Comparison of ENCODE assay signal across 8 cellular contexts in the genomic region with DNA sequence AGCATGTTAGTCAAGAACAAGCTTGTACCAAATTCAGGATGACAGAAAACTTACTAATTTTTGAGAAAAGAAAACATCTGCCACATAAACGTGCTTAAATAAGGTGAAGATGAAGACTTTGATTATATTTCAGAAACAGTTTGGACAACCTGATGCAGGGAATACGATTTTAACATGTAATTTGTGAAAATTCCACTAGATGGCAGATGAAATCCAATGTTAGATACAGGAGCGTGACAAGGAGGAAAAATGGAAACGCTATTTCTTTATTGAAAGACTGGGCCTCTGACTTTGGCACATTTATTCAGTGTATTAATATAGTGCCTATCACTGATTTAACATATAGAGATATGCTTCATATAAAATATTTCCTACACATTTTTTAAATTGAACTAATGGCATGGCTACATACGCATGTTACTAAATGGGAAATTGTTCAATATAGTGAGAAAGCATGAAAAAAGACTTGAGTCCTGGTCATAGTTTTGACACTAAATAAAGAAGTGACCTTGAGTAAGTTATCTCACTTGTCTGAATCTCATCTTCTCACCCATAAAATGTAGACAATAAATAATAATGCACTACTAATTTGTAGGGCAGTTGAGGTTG.
A peak's percentile ranks its signal among the peaks of the same experiment; 100 is the strongest.
DNase-seq lines count a peak whose midpoint lies in the region; ATAC-seq, FAIRE-seq and TF ChIP-seq lines count a peak whose summit lies in the region.

No MANE protein-coding gene starts in this region.

- ATAC-seq in GM21619 (IDR thresholded peaks at IDR 0.05; ENCODE audit: unreplicated experiment) (peak; percentile 86), pancreas (peak; percentile 68 to 87 (median 84))

- H3K9me3 ChIP-seq in Loucy (ENCODE audit: insufficient read depth, low read depth, low read length) (no peaks in the 10 kb centered on the region), pancreas (no peaks in the 10 kb centered on the region)

- TF ChIP-seq CTCF in Loucy (conservative IDR thresholded peaks at IDR 0.05; ENCODE audit: low read length), result peak; percentile 83
- peak; percentile 57 for TF ChIP-seq CTCF in fibroblast of mammary gland (conservative IDR thresholded peaks at IDR 0.05; ENCODE audit: control insufficient read depth, insufficient read depth, low read depth, low read length)
- TF ChIP-seq CTCF in pancreas (IDR thresholded peaks at IDR 0.05), result peak; percentile 31 to 57 (median 52)

- peak; percentile 28 for DNase-seq in Daoy (ENCODE audit: low read depth)
- peak; percentile 61 for DNase-seq in RPMI7951 (ENCODE audit: low read depth)
- peak; percentile 69 for DNase-seq in fibroblast of mammary gland (ENCODE audit: low read depth)
- DNase-seq in pancreas, result no peak
- no peak for DNase-seq in activated gamma-delta T cell (lab: John Stamatoyannopoulos, UW)
- no peak for DNase-seq in T1000 (lab: John Stamatoyannopoulos, UW)

- H3K36me3 ChIP-seq in Loucy (ENCODE audit: insufficient read depth, low read length) (no peaks in the 10 kb centered on the region), pancreas (no peaks in the 10 kb centered on the region)

- no peaks in the 10 kb centered on the region for H4K20me1 ChIP-seq in Loucy (ENCODE audit: insufficient read depth, low read length, poor library complexity, severe bottlenecking)

- H3K4me2 ChIP-seq in Loucy (ENCODE audit: low read depth, low read length, poor library complexity, severe bottlenecking), result no peak overlapping the region

- H3K27me3 ChIP-seq in Loucy (ENCODE audit: insufficient read depth, low read length, poor library complexity, severe bottlenecking) (no peaks in the 10 kb centered on the region), pancreas (peaks cover 0 to 3% (median 0%) of the 10 kb centered on the region in 4 donors)

- H3K4me3 ChIP-seq in Loucy (ENCODE audit: low read length, poor library complexity, severe bottlenecking), result no peak overlapping the region
- no peak overlapping the region for H3K4me3 ChIP-seq in fibroblast of mammary gland (ENCODE audit: control insufficient read depth, low read depth, low read length)
- H3K4me3 ChIP-seq in pancreas, result no peak overlapping the region

- H3F3A ChIP-seq in Loucy (ENCODE audit: low read depth), result no peaks in the 10 kb centered on the region

- H3K9ac ChIP-seq in Loucy (ENCODE audit: low read depth, low read length, poor library complexity, severe bottlenecking), result no peak overlapping the region

- no peak overlapping the region for H3K27ac ChIP-seq in pancreas

- WGBS in pancreas, 2 donors, result 17 to 19% methylated on average over 5 of the region's 5 CpGs

- H3K4me1 ChIP-seq in Loucy (ENCODE audit: insufficient read depth, low read length, poor library complexity, severe bottlenecking) (no peaks in the 10 kb centered on the region), pancreas (no peaks in the 10 kb centered on the region)

- intact Hi-C loops in pancreas (cut with DNase I), result no loop called here

- peak; percentile 96 for FAIRE-seq in pancreas (lab: Jason Lieb, UNC)

- H3K9me2 ChIP-seq in Loucy (replicated peaks; ENCODE audit: low read depth, low read length), result no peaks in the 10 kb centered on the region

- H3K79me2 ChIP-seq in Loucy (ENCODE audit: insufficient read depth, low read length), result no peaks in the 10 kb centered on the region

- H2AFZ ChIP-seq in Loucy (ENCODE audit: low read length), result no peak overlapping the region

Comparison
In these comparisons a context has a peak if more than half of its experiments do, and no peak if none do; other contexts are left out.
1. DNase-seq: peak in Daoy (single experiment), RPMI7951 (single experiment) and fibroblast of mammary gland (single experiment); none in pancreas (0 of 6), activated gamma-delta T cell (single experiment) and T1000 (single experiment).
2. Peak in every context shown above with its lines, with median percentiles within 50 percentile points of each other: CTCF ChIP-seq.